8 cellular contexts compared by ENCODE assay signal in the genomic region with DNA sequence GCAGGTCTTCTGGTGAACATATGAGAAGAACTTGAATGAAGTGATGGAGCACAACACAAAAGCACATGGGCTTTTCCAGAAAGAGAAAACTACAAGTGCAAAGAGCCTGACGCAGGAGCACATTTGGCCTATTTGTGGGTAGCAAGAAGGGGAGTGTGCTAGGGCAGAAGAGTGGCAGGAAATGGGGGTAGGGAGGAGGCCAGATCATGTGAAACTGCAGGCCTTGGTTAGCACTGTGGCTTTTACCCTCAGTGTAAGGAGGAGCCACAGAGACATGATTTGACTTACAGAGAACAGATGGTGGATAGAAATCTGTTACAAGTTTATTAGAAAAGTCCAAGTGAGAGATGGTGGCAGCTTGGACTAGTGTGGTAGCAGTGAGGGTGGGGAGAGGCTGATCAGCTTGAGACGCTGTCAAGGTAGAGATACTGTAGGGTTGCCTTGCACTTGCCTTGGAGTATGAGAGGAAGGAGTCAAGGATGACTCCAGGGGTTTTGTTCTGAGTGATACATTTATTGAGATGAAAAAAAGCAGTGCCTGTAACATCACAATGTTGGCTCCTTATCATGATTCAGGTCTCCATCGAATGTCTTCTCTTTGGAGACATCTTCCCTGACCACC.
A peak's percentile ranks its signal among the peaks of the same experiment; 100 is the strongest.
DNase-seq lines count a peak whose midpoint lies in the region; ATAC-seq and TF ChIP-seq lines count a peak whose summit lies in the region.

No MANE protein-coding gene starts in this region.

- H3K79me2 ChIP-seq in Loucy (ENCODE audit: insufficient read depth, low read length) = no peaks in the 10 kb centered on the region

- H2AFZ ChIP-seq in Loucy (ENCODE audit: low read length) = peak overlapping the region; percentile 59; the same call in 1 of the 2 replicates

- no peaks in the 10 kb centered on the region for H3K9me2 ChIP-seq in Loucy (replicated peaks; ENCODE audit: low read depth, low read length)

- intact Hi-C loops in CD4-positive, alpha-beta T cell (cut with DNase I, micrococcal nuclease) = no loop called here

- no peak for TF ChIP-seq CTCF in CD4-positive, alpha-beta T cell (IDR thresholded peaks at IDR 0.05)
- no peak for TF ChIP-seq CTCF in Loucy (conservative IDR thresholded peaks at IDR 0.05; ENCODE audit: low read length)

- H3F3A ChIP-seq in Loucy (ENCODE audit: low read depth) = no peaks in the 10 kb centered on the region

- no peaks in the 10 kb centered on the region for H3K36me3 Mint-ChIP-seq in CD4-positive, alpha-beta T cell (ENCODE audit: low read depth)

- H3K4me3 Mint-ChIP-seq in CD4-positive, alpha-beta T cell = peak overlapping the region; percentile 62

- no peaks in the 10 kb centered on the region for H3K9me3 ChIP-seq in CD4-positive, alpha-beta T cell (ENCODE audit: control insufficient read depth, low read length)
- no peaks in the 10 kb centered on the region for H3K9me3 ChIP-seq in Loucy (ENCODE audit: insufficient read depth, low read depth, low read length)

- peaks cover 51% of the 10 kb centered on the region for H3K4me1 Mint-ChIP-seq in CD4-positive, alpha-beta T cell (ENCODE audit: low read depth)

- DNase-seq in CD4-positive, alpha-beta T cell = peak; percentile 9 to 53 (median 34)
- DNase-seq in activated naive CD4-positive, alpha-beta T cell treated with anti-CD3 and anti-CD28 coated beads, Interleukin-2, amount 50 U/mL, for 16 hours = peak; percentile 13
- peak; percentile 38 for DNase-seq in stimulated activated naive CD4-positive, alpha-beta T cell treated with Interleukin-2 at 50 U/mL for 16 hours (lab: John Stamatoyannopoulos, UW)
- DNase-seq in HPDE6-E6E7 (ENCODE audit: extremely low spot score) (no peak), NCI-H446 (lab: John Stamatoyannopoulos, UW) (no peak), hypothalamus (lab: John Stamatoyannopoulos, UW) (no peak)

- H3K4me3 ChIP-seq in Loucy (ENCODE audit: low read length, poor library complexity, severe bottlenecking) = peak overlapping the region; percentile 27

- no peaks in the 10 kb centered on the region for H3K36me3 ChIP-seq in Loucy (ENCODE audit: insufficient read depth, low read length)

- peak overlapping the region; percentile 82 for H3K27ac Mint-ChIP-seq in CD4-positive, alpha-beta T cell

- POLR2A ChIA-PET in CD4-positive, alpha-beta T cell (lab: Charles Lee) = interaction anchor here (0.7 to 1.0 kb wide), 2 partner anchors 10 to 42 kb away, joined by 3 read pairs; no protein-coding TSS in a partner anchor

- H3K27ac ChIP-seq in CD4-positive, alpha-beta T cell (ENCODE audit: low read depth, low read length) = peak overlapping the region; percentile 38

- CTCF ChIA-PET in CD4-positive, alpha-beta T cell (lab: Charles Lee) = no interaction called here

- peak overlapping the region; percentile 52 for H3K4me2 ChIP-seq in Loucy (ENCODE audit: low read depth, low read length, poor library complexity, severe bottlenecking)

- peak; percentile 98 for ATAC-seq in CD4-positive, alpha-beta T cell (ENCODE audit: poor library complexity)
- ATAC-seq in GM21528 (IDR thresholded peaks at IDR 0.05; ENCODE audit: low FRiP score, unreplicated experiment) = peak; percentile 100

- no peaks in the 10 kb centered on the region for H4K20me1 ChIP-seq in Loucy (ENCODE audit: insufficient read depth, low read length, poor library complexity, severe bottlenecking)

- H3K27me3 ChIP-seq in CD4-positive, alpha-beta T cell (ENCODE audit: control insufficient read depth, insufficient read depth, low read length) = no peaks in the 10 kb centered on the region
- H3K27me3 ChIP-seq in Loucy (ENCODE audit: insufficient read depth, low read length, poor library complexity, severe bottlenecking) = no peaks in the 10 kb centered on the region

- peaks cover 35% of the 10 kb centered on the region for H3K4me1 ChIP-seq in Loucy (ENCODE audit: insufficient read depth, low read length, poor library complexity, severe bottlenecking)

- peaks cover 6% of the 10 kb centered on the region for H3K9me3 Mint-ChIP-seq in CD4-positive, alpha-beta T cell

- H3K27me3 Mint-ChIP-seq in CD4-positive, alpha-beta T cell = no peaks in the 10 kb centered on the region

- H3K9ac ChIP-seq in Loucy (ENCODE audit: low read depth, low read length, poor library complexity, severe bottlenecking) = no peak overlapping the region

Comparison
In these comparisons a context has a peak if more than half of its experiments do, and no peak if none do; other contexts are left out.
1. DNase-seq: peak in CD4-positive, alpha-beta T cell (10 of 10), activated naive CD4-positive, alpha-beta T cell treated with anti-CD3 and anti-CD28 coated beads, Interleukin-2, amount 50 U/mL, for 16 hours (single experiment) and stimulated activated naive CD4-positive, alpha-beta T cell treated with Interleukin-2 at 50 U/mL for 16 hours (single experiment); none in HPDE6-E6E7 (single experiment), NCI-H446 (0 of 2) and hypothalamus (0 of 51).